ENCODE assay signal across 20 cellular contexts in the genomic region with DNA sequence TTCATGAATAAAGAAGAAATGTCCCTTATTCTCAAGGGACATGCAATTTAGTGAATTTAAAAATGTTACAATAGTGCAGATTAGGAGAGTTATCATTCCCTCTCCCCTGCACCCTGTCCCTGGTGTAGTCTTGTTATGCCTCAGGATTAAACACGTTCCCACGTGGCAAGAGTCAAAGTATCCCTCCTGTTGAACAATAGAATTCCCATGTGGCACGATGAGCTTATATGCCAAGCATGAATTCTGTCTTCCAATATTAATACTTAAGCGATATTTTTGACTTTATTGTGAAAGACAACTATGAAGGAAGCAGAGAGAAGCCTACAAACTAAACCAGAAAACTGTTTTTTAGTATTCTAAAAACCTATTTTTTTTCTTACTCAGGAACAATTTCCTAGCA. TPM values are rescaled to one million over a fixed set of nuclear protein-coding genes. Genes with fewer than 3 reads are reported as not detected.
DNase-seq lines count a peak whose midpoint lies in the region; TF ChIP-seq lines count a peak whose summit lies in the region.
"Had no signal": no experiment of that assay in that cellular context is flagged by ENCODE, and none has a peak within 500 bp of the region (broad histone marks: within the 10 kb centered on the region; RNA-seq: fewer than 3 reads in every experiment).

No MANE protein-coding gene starts in this region.

- H3K4me3 Mint-ChIP-seq in activated CD4-positive, alpha-beta memory T cell treated with anti-CD3 and anti-CD28 coated beads for 36 hours, result no peak overlapping the region
- H3K4me3 Mint-ChIP-seq: CD8-positive, alpha-beta T cell had no signal

- H3K4me1 ChIP-seq in tibial artery (peaks cover 0 to 22% (median 3%) of the 10 kb centered on the region in 4 donors), breast epithelium (no peaks in the 10 kb centered on the region)
- H3K4me1 ChIP-seq: BLaER1 had no signal

- intact Hi-C loops in tibial artery (cut with DNase I; ENCODE audit: low total_unique reads) (no loop called here), breast epithelium (cut with DNase I; ENCODE audit: low total_unique reads) (no loop called here)
- intact Hi-C loops in activated CD4-positive, alpha-beta memory T cell treated with anti-CD3 and anti-CD28 coated beads for 36 hours (cut with micrococcal nuclease), result loop anchor here (5.0 kb wide), 1 partner anchor 385 kb away; no protein-coding TSS in a partner anchor

- no peaks in the 10 kb centered on the region for H3K36me3 ChIP-seq in KOPT-K1 (ENCODE audit: insufficient read depth, low read length)
- no peaks in the 10 kb centered on the region for H3K36me3 ChIP-seq in tibial artery
- H3K36me3 ChIP-seq in breast epithelium, result no peaks in the 10 kb centered on the region
- H3K36me3 ChIP-seq: BLaER1, MG63 had no signal

- CTCF ChIA-PET in activated CD4-positive, alpha-beta memory T cell treated with anti-CD3 and anti-CD28 coated beads for 36 hours (lab: Charles Lee), result interaction anchor here (0.6 to 1.0 kb wide), 3 partner anchors 37 to 186 kb away, joined by 3 read pairs; partner anchors contain the start of gene SPAG16

- H3K4me3 ChIP-seq in AG10803 (ENCODE audit: low read length), result no peak overlapping the region
- H3K4me3 ChIP-seq in tibial artery, result no peak overlapping the region
- H3K4me3 ChIP-seq in breast epithelium, result no peak overlapping the region
- H3K4me3 ChIP-seq: A549, BLaER1, MG63 had no signal

- no peak for TF ChIP-seq CTCF in AG10803 (conservative IDR thresholded peaks at IDR 0.05; ENCODE audit: low read length)
- no peak for TF ChIP-seq CTCF in tibial artery (IDR thresholded peaks at IDR 0.05)
- TF ChIP-seq CTCF in GM20000 (IDR thresholded peaks at IDR 0.05; ENCODE audit: extremely low read depth, missing control alignments), result no peak
- no peak for TF ChIP-seq CTCF in breast epithelium (IDR thresholded peaks at IDR 0.05)

- H3K9me3 ChIP-seq in KOPT-K1 (ENCODE audit: insufficient read depth, low read length, poor library complexity, severe bottlenecking), result no peaks in the 10 kb centered on the region
- no peaks in the 10 kb centered on the region for H3K9me3 ChIP-seq in tibial artery
- no peaks in the 10 kb centered on the region for H3K9me3 ChIP-seq in breast epithelium
- H3K9me3 ChIP-seq: A549, BLaER1, MG63 had no signal

- DNase-seq in AG10803 (ENCODE audit: low read depth) (peak; percentile 13), fibroblast of gingiva (ENCODE audit: low read depth) (peak; percentile 47), tibial artery (no peak), GM20000 (ENCODE audit: low spot score) (no peak), breast epithelium (ENCODE audit: low spot score in 2 of 2) (no peak)
- DNase-seq in activated CD4-positive, alpha-beta memory T cell treated with anti-CD3 and anti-CD28 coated beads for 36 hours, result no peak
- DNase-seq: CD8-positive, alpha-beta T cell; MG63; NCI-H1417; NCI-H187 treated with DMSO at 0.1 percent for 48 hours; NCI-H2107; NCI-H446 treated with DMSO at 0.1 percent for 48 hours; NCI-H526 treated with DMSO at 0.1 percent for 48 hours; NK-92 treated with Interleukin-12 subunit alpha and Interleukin-12 subunit beta, amount 100 ng/mL, for 24 hours; SHP77 treated with DMSO at 0.1 percent for 48 hours; T-helper 1 cell had no signal

- H3K27me3 Mint-ChIP-seq in activated CD4-positive, alpha-beta memory T cell treated with anti-CD3 and anti-CD28 coated beads for 36 hours, result no peaks in the 10 kb centered on the region

- TF ChIP-seq POLR2A in breast epithelium (IDR thresholded peaks at IDR 0.05), result no peak

- H3K27ac ChIP-seq in KOPT-K1 (ENCODE audit: low read depth, low read length, poor library complexity, severe bottlenecking) (peak overlapping the region; percentile 49), tibial artery (peak overlapping the region; percentile 43 to 52), breast epithelium (no peak overlapping the region)
- H3K27ac ChIP-seq: A549, BLaER1, RWPE1 had no signal

- no peaks in the 10 kb centered on the region for H3K36me3 Mint-ChIP-seq in activated CD4-positive, alpha-beta memory T cell treated with anti-CD3 and anti-CD28 coated beads for 36 hours
- H3K36me3 Mint-ChIP-seq: CD8-positive, alpha-beta T cell had no signal

- H3K9me3 Mint-ChIP-seq in activated CD4-positive, alpha-beta memory T cell treated with anti-CD3 and anti-CD28 coated beads for 36 hours, result no peaks in the 10 kb centered on the region
- H3K9me3 Mint-ChIP-seq: CD8-positive, alpha-beta T cell had no signal

- H3K27ac Mint-ChIP-seq in activated CD4-positive, alpha-beta memory T cell treated with anti-CD3 and anti-CD28 coated beads for 36 hours, result no peak overlapping the region
- H3K27ac Mint-ChIP-seq: CD8-positive, alpha-beta T cell had no signal

- POLR2A ChIA-PET in activated CD4-positive, alpha-beta memory T cell treated with anti-CD3 and anti-CD28 coated beads for 36 hours (lab: Charles Lee), result no interaction called here

- H3K4me1 Mint-ChIP-seq in activated CD4-positive, alpha-beta memory T cell treated with anti-CD3 and anti-CD28 coated beads for 36 hours (ENCODE audit: low read depth), result peaks cover 5% of the 10 kb centered on the region

- H3K27me3 ChIP-seq in tibial artery (no peaks in the 10 kb centered on the region), breast epithelium (no peaks in the 10 kb centered on the region)
- H3K27me3 ChIP-seq: BLaER1, MG63 had no signal

RNA-seq across cellular contexts. Expression of gene SPAG16, which starts 36.7 kb away (rescaled TPM):
- total RNA-seq in activated CD4-positive, alpha-beta memory T cell treated with anti-CD3 and anti-CD28 coated beads for 36 hours, result 10 to 100 TPM in 1 of 2 experiments, 1 to 10 TPM in 1; 9.1 to 10.4 TPM
- 10 to 100 TPM; 25.3 to 42.0 (median 41.7) TPM for total RNA-seq in breast epithelium

Comparison
In these comparisons a context has a peak if more than half of its experiments do, and no peak if none do; other contexts are left out.
1. DNase-seq: peak in AG10803 (single experiment) and fibroblast of gingiva (single experiment); none in tibial artery (0 of 2), GM20000 (single experiment), activated CD4-positive, alpha-beta memory T cell treated with anti-CD3 and anti-CD28 coated beads for 36 hours (single experiment) and breast epithelium (0 of 2).
2. H3K27ac ChIP-seq: peak in KOPT-K1 (single experiment) and tibial artery (2 of 2); none in breast epithelium (0 of 2).